ENCODE assay signal across 8 cellular contexts in genomic region chr21:31732538-31732864, GRCh38. TPM values are rescaled to one million over a fixed set of nuclear protein-coding genes. Genes with fewer than 3 reads are reported as not detected.
DNase-seq lines count a peak whose midpoint lies in the region; TF ChIP-seq lines count a peak whose summit lies in the region.

No MANE protein-coding gene starts in this region.

- intact Hi-C loops in OCI-LY7 (cut with micrococcal nuclease; ENCODE audit: unreplicated experiment): loop anchor here (1.0 to 10.0 kb wide), 5 partner anchors 40 to 880 kb away; partner anchors contain the start of genes CFAP298, MIS18A and SOD1

- H3K27me3 ChIP-seq in rectal smooth muscle tissue (ENCODE audit: control insufficient read depth, insufficient read depth, low read length): no peaks in the 10 kb centered on the region

- POLR2A ChIA-PET in OCI-LY7 (lab: Charles Lee): interaction anchor here (4.6 kb wide), 1 partner anchor 40 kb away, joined by 42 read pairs; no protein-coding TSS in a partner anchor
- POLR2A ChIA-PET in GM10248 (lab: Yijun Ruan, JAX): no interaction called here

- CTCF ChIA-PET in OCI-LY7 (lab: Charles Lee; ENCODE audit: unreplicated experiment): no interaction called here
- CTCF ChIA-PET in GM10248 (lab: Yijun Ruan, JAX): no interaction called here

- H2AFZ ChIP-seq in OCI-LY7 (ENCODE audit: low read length): peak overlapping the region; percentile 76; the same call in 1 of the 2 replicates

- H3K9me3 ChIP-seq in ES-I3 (ENCODE audit: control insufficient read depth, insufficient read depth, low read length): no peaks in the 10 kb centered on the region
- H3K9me3 ChIP-seq in OCI-LY7 (ENCODE audit: low read length): no peaks in the 10 kb centered on the region

- H3K9ac ChIP-seq in ES-I3 (ENCODE audit: low read depth, low read length) (peak overlapping the region; percentile 77), rectal smooth muscle tissue (ENCODE audit: low read length) (peak overlapping the region; percentile 76)

- DNase-seq in OCI-LY7 (ENCODE audit: low spot score) (no peak), fibroblast of pulmonary artery (ENCODE audit: low read depth) (no peak), iPS-NIHi11 (ENCODE audit: low spot score) (no peak), NCI-H774 (lab: John Stamatoyannopoulos, UW) (no peak), GM10248 (ENCODE audit: extremely low spot score) (no peak)
- no peak for DNase-seq in activated CD4-positive, alpha-beta T cell treated with anti-CD3 and anti-CD28 coated beads for 4 hours

- H3K4me2 ChIP-seq in OCI-LY7 (ENCODE audit: low read length): peak overlapping the region; percentile 87

- H3K4me1 ChIP-seq in ES-I3 (ENCODE audit: insufficient read depth, low read length) (peaks cover 24% of the 10 kb centered on the region), OCI-LY7 (ENCODE audit: insufficient read depth, low read length, poor library complexity, severe bottlenecking) (peaks cover 55% of the 10 kb centered on the region), rectal smooth muscle tissue (ENCODE audit: control insufficient read depth, insufficient read depth, low read length) (peaks cover 17% of the 10 kb centered on the region)

- no peak for TF ChIP-seq CTCF in OCI-LY7 (conservative IDR thresholded peaks at IDR 0.05; ENCODE audit: low read length)
- no peak for TF ChIP-seq CTCF in fibroblast of pulmonary artery (IDR thresholded peaks at IDR 0.05; ENCODE audit: low read length, missing control alignments)
- TF ChIP-seq CTCF in GM10248 (IDR thresholded peaks at IDR 0.05; ENCODE audit: control extremely low read depth, extremely low read depth, low read depth, missing control alignments): no peak

- peak overlapping the region; percentile 85 for H3K4me3 ChIP-seq in OCI-LY7 (ENCODE audit: low read depth, low read length, poor library complexity, severe bottlenecking)
- peak overlapping the region; percentile 62 for H3K4me3 ChIP-seq in fibroblast of pulmonary artery (replicated peaks; ENCODE audit: low read depth, low read length)
- peak overlapping the region; percentile 83 for H3K4me3 ChIP-seq in rectal smooth muscle tissue (ENCODE audit: low read length)

- H4K20me1 ChIP-seq in OCI-LY7 (ENCODE audit: insufficient read depth, low read length): peaks cover 35% of the 10 kb centered on the region

- H3K36me3 ChIP-seq in ES-I3 (ENCODE audit: insufficient read depth, low read length) (no peaks in the 10 kb centered on the region), OCI-LY7 (ENCODE audit: insufficient read depth, low read length) (peaks cover 33% of the 10 kb centered on the region), rectal smooth muscle tissue (ENCODE audit: control insufficient read depth, insufficient read depth, low read length) (no peaks in the 10 kb centered on the region)

- no peaks in the 10 kb centered on the region for H3K9me2 ChIP-seq in OCI-LY7 (ENCODE audit: insufficient read depth, low read length)

- H3K27ac ChIP-seq in OCI-LY7 (ENCODE audit: low read depth, low read length, poor library complexity, severe bottlenecking): peak overlapping the region; percentile 90
- H3K27ac ChIP-seq in rectal smooth muscle tissue (ENCODE audit: low read depth, low read length): peak overlapping the region; percentile 83

- peaks cover 61% of the 10 kb centered on the region for H3K79me2 ChIP-seq in OCI-LY7 (ENCODE audit: insufficient read depth, low read depth, low read length)

- BruUV-seq in OCI-LY7 (replicated peaks; lab: Mats Ljungman, UMichigan): no TSS peak

RNA-seq across cellular contexts. Expression of gene SCAF4, which starts 0.6 kb away (rescaled TPM):
- total RNA-seq in OCI-LY7 (2014; rRNA removed; shearing (Covaris generic)): 22.5 and 25.9 TPM in 2 replicates
- 87.3 and 111 TPM in 2 replicates for total RNA-seq in OCI-LY7 (2022)
